8 cellular contexts compared by ENCODE assay signal in the genomic region with DNA sequence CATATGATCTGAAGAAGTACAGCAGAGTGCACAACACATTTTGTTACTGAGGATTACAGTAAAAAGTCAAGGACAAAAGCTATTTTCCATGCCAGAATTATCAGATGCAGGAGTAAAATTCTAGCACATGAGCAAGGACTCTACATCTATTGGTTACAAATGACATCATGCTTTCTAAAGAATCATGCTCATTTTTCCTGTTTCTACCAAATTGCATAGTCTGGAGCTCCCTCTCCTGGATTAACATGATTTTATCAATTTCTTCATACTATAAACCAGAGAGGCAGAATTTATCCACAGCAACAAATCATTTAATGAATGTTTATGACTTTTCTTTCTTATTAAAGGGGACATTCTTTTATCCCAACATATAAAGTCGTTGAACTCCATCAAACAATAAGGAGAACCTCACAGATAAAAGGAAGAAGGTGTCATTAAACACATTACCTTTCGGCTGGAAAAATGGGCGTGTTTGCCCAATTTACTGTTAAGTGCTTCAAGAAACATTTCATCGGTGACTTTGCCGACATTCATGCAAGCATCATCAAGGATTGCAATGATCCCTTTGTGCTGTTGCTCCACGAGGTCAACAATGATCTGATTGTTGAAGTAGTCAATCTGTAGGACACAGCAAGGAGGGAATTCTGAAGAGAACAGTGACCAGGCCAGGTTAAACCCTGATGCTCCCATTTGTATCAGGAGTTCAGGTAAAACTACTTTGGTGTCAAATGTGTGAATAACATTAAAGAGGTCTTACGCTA.
DNase-seq lines count a peak whose midpoint lies in the region; ATAC-seq, FAIRE-seq and TF ChIP-seq lines count a peak whose summit lies in the region.

No MANE protein-coding gene starts in this region.

- TF ChIP-seq RAD21 in Ishikawa (IDR thresholded peaks at IDR 0.05; ENCODE audit: low read depth), result peak; percentile 74

- no peak overlapping the region for H2AFZ ChIP-seq in OCI-LY1 (ENCODE audit: low read length)

- H3K9ac ChIP-seq in OCI-LY1 (ENCODE audit: low read length), result no peak overlapping the region

- H3K36me3 ChIP-seq in OCI-LY1 (ENCODE audit: insufficient read depth, low read length) (no peaks in the 10 kb centered on the region), lung (ENCODE audit: control insufficient read depth in 2 of 2, insufficient read depth in 2 of 2, low read length in 2 of 2) (no peaks in the 10 kb centered on the region)

- H3K4me1 ChIP-seq in OCI-LY1 (ENCODE audit: insufficient read depth, low read length, severe bottlenecking) (no peaks in the 10 kb centered on the region), lung (ENCODE audit: control insufficient read depth in 2 of 2, insufficient read depth in 2 of 2, low read length in 2 of 2) (no peaks in the 10 kb centered on the region)

- H3F3A ChIP-seq in OCI-LY1 (ENCODE audit: insufficient read depth, low read length), result no peaks in the 10 kb centered on the region

- FAIRE-seq in D721Med (lab: Jason Lieb, UNC), result peak; percentile 83

- WGBS in lung, 2 donors, result 75 to 86% methylated on average over 7 of the region's 7 CpGs

- no peaks in the 10 kb centered on the region for H3K27me3 ChIP-seq in OCI-LY1 (ENCODE audit: insufficient read depth, low read length)
- no peaks in the 10 kb centered on the region for H3K27me3 ChIP-seq in lung (ENCODE audit: control insufficient read depth, insufficient read depth)

- H3K4me3 ChIP-seq in OCI-LY1 (ENCODE audit: low read depth, low read length, poor library complexity, severe bottlenecking) (no peak overlapping the region), lung (no peak overlapping the region)

- H3K27ac ChIP-seq in OCI-LY1 (ENCODE audit: low read depth, low read length, poor library complexity, severe bottlenecking) (no peak overlapping the region), lung (ENCODE audit: low read depth in 1 of 2, low read length in 1 of 2) (no peak overlapping the region)

- H3K9me3 ChIP-seq in OCI-LY1 (ENCODE audit: low read length), result no peaks in the 10 kb centered on the region
- H3K9me3 ChIP-seq in lung (ENCODE audit: control insufficient read depth in 2 of 2, insufficient read depth in 1 of 2, low read length in 1 of 2), result no peaks in the 10 kb centered on the region

- H3K4me2 ChIP-seq in OCI-LY1 (ENCODE audit: low read length), result no peak overlapping the region

- no peak for DNase-seq in D721Med (ENCODE audit: insufficient read length, low spot score)
- peak; percentile 79 for DNase-seq in dedifferentiated amniotic fluid mesenchymal stem cell (ENCODE audit: extremely low spot score)
- no peak for DNase-seq in lung (ENCODE audit: low spot score)
- DNase-seq in activated CD4-positive, CD25-positive, alpha-beta regulatory T cell treated with anti-CD3 and anti-CD28 coated beads, Interleukin-2, amount 50 U/mL, for 72 hours, result no peak
- DNase-seq in activated CD4-positive, alpha-beta T cell treated with anti-CD3 and anti-CD28 coated beads for 48 hours, result no peak

- H4K20me1 ChIP-seq in OCI-LY1 (ENCODE audit: insufficient read depth, low read length), result no peaks in the 10 kb centered on the region

- ATAC-seq in lung (ENCODE audit: insufficient read depth, low FRiP score) (no peak), GM21381 (IDR thresholded peaks at IDR 0.05; ENCODE audit: unreplicated experiment) (no peak)

- TF ChIP-seq CTCF in D721Med (IDR thresholded peaks at IDR 0.05; ENCODE audit: insufficient read depth, missing control alignments) (peak; percentile 73), OCI-LY1 (IDR thresholded peaks at IDR 0.05; ENCODE audit: low read length) (peak; percentile 51; the same call in 1 of the 2 replicates), lung (IDR thresholded peaks at IDR 0.05; ENCODE audit: control extremely low read depth, extremely low read depth) (peak; percentile 18)

- TF ChIP-seq EP300 in Ishikawa (IDR thresholded peaks at IDR 0.05; ENCODE audit: borderline replicate concordance), result no peak

- no peaks in the 10 kb centered on the region for H3K79me2 ChIP-seq in OCI-LY1 (ENCODE audit: insufficient read depth, low read length)

- no peaks in the 10 kb centered on the region for H3K9me2 ChIP-seq in OCI-LY1 (ENCODE audit: low read depth, low read length)

TF ChIP-seq in Ishikawa, 13 proteins besides CTCF, POLR2A, EP300 and RAD21:
- TF ChIP-seq, protein P1, sequence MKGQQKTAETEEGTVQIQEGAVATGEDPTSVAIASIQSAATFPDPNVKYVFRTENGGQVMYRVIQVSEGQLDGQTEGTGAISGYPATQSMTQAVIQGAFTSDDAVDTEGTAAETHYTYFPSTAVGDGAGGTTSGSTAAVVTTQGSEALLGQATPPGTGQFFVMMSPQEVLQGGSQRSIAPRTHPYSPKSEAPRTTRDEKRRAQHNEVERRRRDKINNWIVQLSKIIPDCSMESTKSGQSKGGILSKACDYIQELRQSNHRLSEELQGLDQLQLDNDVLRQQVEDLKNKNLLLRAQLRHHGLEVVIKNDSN (IDR thresholded peaks at IDR 0.05), result peak; percentile 39; the same call in 1 of the 2 replicates
- TF ChIP-seq CREB1 (IDR thresholded peaks at IDR 0.05; ENCODE audit: low read depth), result no peak

Comparison
In these comparisons a context has a peak if more than half of its experiments do, and no peak if none do; other contexts are left out.
1. CTCF ChIP-seq: peak in every context shown above with its lines; median percentile 73 in D721Med; 51 in OCI-LY1; 18 in lung.